In genomic region chr4:74095482-74095881, GRCh38 we compare ENCODE assay signal across 24 cellular contexts. TPM values are rescaled to one million over a fixed set of nuclear protein-coding genes. Genes with fewer than 3 reads are reported as not detected.
DNase-seq lines count a peak whose midpoint lies in the region; ATAC-seq, FAIRE-seq and TF ChIP-seq lines count a peak whose summit lies in the region.
"Had no signal": no experiment of that assay in that cellular context is flagged by ENCODE, and none has a peak within 500 bp of the region (broad histone marks: within the 10 kb centered on the region; RNA-seq: fewer than 3 reads in every experiment).

No MANE protein-coding gene starts in this region.

- H3K9ac ChIP-seq in endothelial cell of umbilical vein (replicated peaks; ENCODE audit: extremely low read depth, insufficient read depth, low read length): no peak overlapping the region
- H3K9ac ChIP-seq: BLaER1, GM23248 had no signal

- H3K27ac Mint-ChIP-seq in MCF 10A (ENCODE audit: low read depth, unreplicated experiment): peak overlapping the region; percentile 71
- no peak overlapping the region for H3K27ac Mint-ChIP-seq in stimulated activated naive B cell treated with anti-CD40 and anti-IgM and Interleukin-4, amounts not matched to agents 10 μg/mL and 1 μg/mL and 100 μg/mL, for 72 hours
- H3K27ac Mint-ChIP-seq: CD4-positive, CD25-positive, alpha-beta regulatory T cell had no signal

- H2AFZ ChIP-seq in endothelial cell of umbilical vein (ENCODE audit: low read depth, low read length): no peak overlapping the region
- H2AFZ ChIP-seq: GM23248 had no signal

- DNase-seq in MCF 10A (ENCODE audit: unreplicated experiment) (peak; percentile 1), breast epithelium (ENCODE audit: low spot score in 2 of 2) (no peak), endothelial cell of umbilical vein (ENCODE audit: low read depth, low spot score) (peak; percentile 25), right lobe of liver (no peak), transverse colon (no peak), HuH-7.5 (ENCODE audit: low spot score) (no peak)
- DNase-seq in stimulated activated naive B cell treated with anti-CD40 and anti-IgM and Interleukin-4, amounts not matched to agents 10 μg/mL and 1 μg/mL and 100 μg/mL, for 72 hours: no peak
- DNase-seq: CD4-positive, CD25-positive, alpha-beta regulatory T cell; GM23248; H7; NCI-H1048; NCI-H1417; NCI-H1694; NCI-H2029 treated with DMSO at 0.1 percent for 48 hours; NCI-H446 treated with DMSO at 0.1 percent for 48 hours; NCI-H69; Peyer's patch; SIG-M5 had no signal

- no peak overlapping the region for H3K4me3 ChIP-seq in breast epithelium
- H3K4me3 ChIP-seq in endothelial cell of umbilical vein (replicated peaks in 1 of 3; ENCODE audit: insufficient read depth in 1 of 3, low read depth in 1 of 3, low read length in 3 of 3): no peak overlapping the region
- H3K4me3 ChIP-seq in right lobe of liver: no peak overlapping the region
- no peak overlapping the region for H3K4me3 ChIP-seq in transverse colon
- H3K4me3 ChIP-seq: BLaER1, GM23248, Peyer's patch, SK-N-MC had no signal

- ATAC-seq in right lobe of liver (no peak), HG02938 (IDR thresholded peaks at IDR 0.05; ENCODE audit: unreplicated experiment) (no peak)
- ATAC-seq in stimulated activated naive B cell treated with anti-CD40 and anti-IgM and Interleukin-4, amounts not matched to agents 10 μg/mL and 1 μg/mL and 100 μg/mL, for 72 hours (replicated peaks): no peak

- H3K4me3 Mint-ChIP-seq in MCF 10A (ENCODE audit: unreplicated experiment): no peak overlapping the region
- no peak overlapping the region for H3K4me3 Mint-ChIP-seq in stimulated activated naive B cell treated with anti-CD40 and anti-IgM and Interleukin-4, amounts not matched to agents 10 μg/mL and 1 μg/mL and 100 μg/mL, for 72 hours
- H3K4me3 Mint-ChIP-seq: CD4-positive, CD25-positive, alpha-beta regulatory T cell had no signal

- in situ Hi-C loops in transverse colon (cut with MboI; ENCODE audit: low pct_ligation_motif_present in 1 of 4, low pct_unique_long_range_greater_than_20kb in 1 of 4, low sequenced_read_pairs in 3 of 4): no loop called here

- no peaks in the 10 kb centered on the region for H3K9me1 ChIP-seq in endothelial cell of umbilical vein (replicated peaks; ENCODE audit: control insufficient read depth, extremely low read depth, insufficient read depth, low read length)

- POLR2A ChIA-PET in MCF 10A (lab: Yijun Ruan, JAX) (interaction anchor here (1.0 to 10.5 kb wide), 2 partner anchors 18 to 58 kb away, joined by 3 to 521 read pairs; no protein-coding TSS in a partner anchor), endothelial cell of umbilical vein (lab: Charles Lee) (interaction anchor here (1.0 kb wide), 1 partner anchor 62 kb away, joined by 4 read pairs; the partner anchor contains the start of gene MTHFD2L)

- peaks cover 38% of the 10 kb centered on the region for H3K36me3 Mint-ChIP-seq in MCF 10A (ENCODE audit: insufficient read depth, unreplicated experiment)
- no peaks in the 10 kb centered on the region for H3K36me3 Mint-ChIP-seq in stimulated activated naive B cell treated with anti-CD40 and anti-IgM and Interleukin-4, amounts not matched to agents 10 μg/mL and 1 μg/mL and 100 μg/mL, for 72 hours
- H3K36me3 Mint-ChIP-seq: CD4-positive, CD25-positive, alpha-beta regulatory T cell had no signal

- dilution Hi-C loops in endothelial cell of umbilical vein (cut with MboI; ENCODE audit: extremely low pct_ligation_motif_present, low sequenced_read_pairs): no loop called here

- H3K27me3 ChIP-seq in breast epithelium: no peaks in the 10 kb centered on the region
- H3K27me3 ChIP-seq in endothelial cell of umbilical vein (ENCODE audit: control insufficient read depth in 2 of 2, insufficient read depth in 2 of 2, low read length in 2 of 2): no peaks in the 10 kb centered on the region
- H3K27me3 ChIP-seq in right lobe of liver: no peaks in the 10 kb centered on the region
- H3K27me3 ChIP-seq in transverse colon: no peaks in the 10 kb centered on the region
- H3K27me3 ChIP-seq: BLaER1, Peyer's patch had no signal

- H3K9me3 Mint-ChIP-seq in MCF 10A (ENCODE audit: unreplicated experiment): no peaks in the 10 kb centered on the region
- no peaks in the 10 kb centered on the region for H3K9me3 Mint-ChIP-seq in stimulated activated naive B cell treated with anti-CD40 and anti-IgM and Interleukin-4, amounts not matched to agents 10 μg/mL and 1 μg/mL and 100 μg/mL, for 72 hours

- CTCF ChIA-PET in MCF 10A (lab: Yijun Ruan, JAX) (interaction anchor here (1.0 kb wide), 1 partner anchor 38 kb away, joined by 3 read pairs; no protein-coding TSS in a partner anchor), endothelial cell of umbilical vein (lab: Charles Lee) (interaction anchor here (0.7 to 1.3 kb wide), 2 partner anchors 39 to 57 kb away, joined by 3 to 4 read pairs; partner anchors contain the start of gene CXCL3)

- no peaks in the 10 kb centered on the region for H3K79me2 ChIP-seq in endothelial cell of umbilical vein (ENCODE audit: control insufficient read depth, insufficient read depth, low read length)

- H4K20me1 ChIP-seq in endothelial cell of umbilical vein (replicated peaks; ENCODE audit: control insufficient read depth, extremely low read depth, insufficient read depth, low read length): no peaks in the 10 kb centered on the region
- H4K20me1 ChIP-seq: BLaER1 had no signal

- TF ChIP-seq CTCF in MCF 10A (IDR thresholded peaks at IDR 0.05; ENCODE audit: unreplicated experiment): no peak
- no peak for TF ChIP-seq CTCF in breast epithelium (IDR thresholded peaks at IDR 0.05)
- no peak for TF ChIP-seq CTCF in endothelial cell of umbilical vein (IDR thresholded peaks at IDR 0.05; ENCODE audit: extremely low read depth in 1 of 2, insufficient read depth in 1 of 2, low read depth in 1 of 2, low read length in 2 of 2)
- no peak for TF ChIP-seq CTCF in right lobe of liver (IDR thresholded peaks at IDR 0.05)
- no peak for TF ChIP-seq CTCF in transverse colon (IDR thresholded peaks at IDR 0.05)

- 38% methylated on average over 1 of the region's 1 CpG for WGBS in right lobe of liver (ENCODE audit: insufficient coverage, low coverage, low lambda C conversion rate, missing lambda C conversion rate)
- 77% methylated on average over 1 of the region's 1 CpG; no CpG with 5 or more reads in 1 of the 2 donors for WGBS in transverse colon (ENCODE audit: low coverage in 1 of 2), 2 donors

- H3K4me1 ChIP-seq in breast epithelium (peaks cover 0 to 3% of the 10 kb centered on the region in 2 donors), endothelial cell of umbilical vein (ENCODE audit: control insufficient read depth, extremely low read depth, insufficient read depth, low read length) (peaks cover 41% of the 10 kb centered on the region), right lobe of liver (peaks cover 0 to 12% (median 3%) of the 10 kb centered on the region in 4 donors), transverse colon (peaks cover 0 to 63% (median 29%) of the 10 kb centered on the region in 4 donors)

- peaks cover 31% of the 10 kb centered on the region for H3K4me1 Mint-ChIP-seq in MCF 10A (ENCODE audit: insufficient read depth, unreplicated experiment)
- H3K4me1 Mint-ChIP-seq in stimulated activated naive B cell treated with anti-CD40 and anti-IgM and Interleukin-4, amounts not matched to agents 10 μg/mL and 1 μg/mL and 100 μg/mL, for 72 hours: peaks cover 14 to 15% of the 10 kb centered on the region in 2 donors

- no peak for TF ChIP-seq POLR2A in breast epithelium (IDR thresholded peaks at IDR 0.05)
- TF ChIP-seq POLR2A in endothelial cell of umbilical vein (IDR thresholded peaks at IDR 0.05; ENCODE audit: low read depth, low read length): no peak
- no peak for TF ChIP-seq POLR2A in right lobe of liver (IDR thresholded peaks at IDR 0.05)
- TF ChIP-seq POLR2A in transverse colon (IDR thresholded peaks at IDR 0.05): no peak

- intact Hi-C loops in MCF 10A (cut with micrococcal nuclease): no loop called here
- intact Hi-C loops in breast epithelium (cut with DNase I; ENCODE audit: low total_unique reads): no loop called here
- intact Hi-C loops in endothelial cell of umbilical vein (cut with micrococcal nuclease): loop anchor here (10.0 kb wide), 1 partner anchor 231 kb away; the partner anchor contains the start of gene CXCL1
- intact Hi-C loops in right lobe of liver (cut with DNase I): no loop called here
- intact Hi-C loops in transverse colon (cut with DNase I; ENCODE audit: low total_unique reads): no loop called here

- TF ChIP-seq EP300 in transverse colon (IDR thresholded peaks at IDR 0.05; ENCODE audit: low read depth): no peak

- no peak overlapping the region for H3K4me2 ChIP-seq in endothelial cell of umbilical vein (ENCODE audit: insufficient read depth, low read length)
- H3K4me2 ChIP-seq: BLaER1 had no signal

- no peaks in the 10 kb centered on the region for H3K27me3 Mint-ChIP-seq in MCF 10A (ENCODE audit: insufficient read depth, unreplicated experiment)
- H3K27me3 Mint-ChIP-seq in stimulated activated naive B cell treated with anti-CD40 and anti-IgM and Interleukin-4, amounts not matched to agents 10 μg/mL and 1 μg/mL and 100 μg/mL, for 72 hours: peaks cover 38 to 42% of the 10 kb centered on the region in 2 donors

- H3K36me3 ChIP-seq in breast epithelium: no peaks in the 10 kb centered on the region
- H3K36me3 ChIP-seq in endothelial cell of umbilical vein (ENCODE audit: control insufficient read depth in 2 of 2, extremely low read depth in 1 of 2, insufficient read depth in 2 of 2, low read length in 2 of 2): no peaks in the 10 kb centered on the region
- no peaks in the 10 kb centered on the region for H3K36me3 ChIP-seq in right lobe of liver
- no peaks in the 10 kb centered on the region for H3K36me3 ChIP-seq in transverse colon
- H3K36me3 ChIP-seq: BLaER1, Peyer's patch had no signal

- BruUV-seq in MCF 10A (replicated peaks; lab: Mats Ljungman, UMichigan): no TSS peak
- BruUV-seq in endothelial cell of umbilical vein (replicated peaks; lab: Mats Ljungman, UMichigan): no TSS peak

- no peak overlapping the region for H3K27ac ChIP-seq in breast epithelium
- H3K27ac ChIP-seq in endothelial cell of umbilical vein (ENCODE audit: insufficient read depth, low read depth, low read length): no peak overlapping the region
- H3K27ac ChIP-seq in right lobe of liver: peak overlapping the region; percentile 36 to 99 (median 44)
- peak overlapping the region; percentile 54 to 78 (median 60) for H3K27ac ChIP-seq in transverse colon
- H3K27ac ChIP-seq: 22Rv1, BLaER1, GM23248, Peyer's patch, SK-N-MC had no signal

- peak; percentile 46 for FAIRE-seq in endothelial cell of umbilical vein (lab: Jason Lieb, UNC)
- FAIRE-seq: D721Med had no signal

- H3K9me3 ChIP-seq in breast epithelium (no peaks in the 10 kb centered on the region), endothelial cell of umbilical vein (replicated peaks; ENCODE audit: control insufficient read depth, insufficient read depth, low read length) (no peaks in the 10 kb centered on the region), right lobe of liver (no peaks in the 10 kb centered on the region), transverse colon (no peaks in the 10 kb centered on the region)
- H3K9me3 ChIP-seq: Peyer's patch had no signal

RNA-seq across cellular contexts. Expression of gene CXCL2, which starts 3.5 kb away (rescaled TPM):
- total RNA-seq in MCF 10A (2022) (62.3 and 76.2 TPM in 2 replicates), breast epithelium (10 to 100 TPM; 12.2 to 51.8 (median 16.1) TPM), endothelial cell of umbilical vein (6.2 and 8.6 TPM in 2 replicates), right lobe of liver (100 to 1,000 TPM in 5 of 6 experiments, 10 to 100 TPM in 1; 34.8 to 333 (median 143) TPM), transverse colon (10 to 100 TPM in 3 of 4 donors, under 1 TPM in 1; 0.80 to 32.9 (median 17.8) TPM)
- 15.1 and 15.9 TPM in 2 replicates for polyA plus RNA-seq in endothelial cell of umbilical vein
- 15.3 and 24.9 TPM in 2 replicates for polyA plus RNA-seq in endothelial cell of umbilical vein (2011; cell fraction: cytosol; rRNA removed)
- 72.1 and 85.7 TPM in 2 replicates for polyA plus RNA-seq in endothelial cell of umbilical vein (2011; cell fraction: nucleus; rRNA removed)
- 8.9 and 11.1 TPM in 2 replicates for polyA plus RNA-seq in endothelial cell of umbilical vein (2012)
- 4.0 and 4.9 TPM in 2 replicates for polyA minus RNA-seq in endothelial cell of umbilical vein
- polyA minus RNA-seq in endothelial cell of umbilical vein (2011; cell fraction: cytosol; rRNA and poly(A)+ RNA removed): 68.0 TPM
- polyA minus RNA-seq in endothelial cell of umbilical vein (2011; cell fraction: nucleus; rRNA and poly(A)+ RNA removed): 36.4 and 70.3 TPM in 2 replicates
- total RNA-seq: H7, HT1080 had no signal
- polyA plus RNA-seq: CD4-positive, CD25-positive, alpha-beta regulatory T cell had no signal

RNA-seq across cellular contexts. Expression of gene CXCL3, which starts 57.0 kb away (rescaled TPM):
- total RNA-seq in MCF 10A (2022) (9.2 and 9.8 TPM in 2 replicates), breast epithelium (1 to 10 TPM in 2 of 3 donors, under 1 TPM in 1; 0.64 to 5.6 (median 1.3) TPM), endothelial cell of umbilical vein (1.3 and 1.4 TPM in 2 replicates), right lobe of liver (1 to 10 TPM in 1 of 6 experiments, under 1 TPM in 3, not detected in 2; 0.25 to 2.0 (median 0.62) TPM), transverse colon (1 to 10 TPM; 1.8 to 5.2 (median 5.1) TPM)
- 1.1 TPM in 2 replicates for polyA plus RNA-seq in endothelial cell of umbilical vein
- 1.5 and 2.7 TPM in 2 replicates for polyA plus RNA-seq in endothelial cell of umbilical vein (2011; cell fraction: cytosol; rRNA removed)
- polyA plus RNA-seq in endothelial cell of umbilical vein (2011; cell fraction: nucleus; rRNA removed): 4.0 and 4.1 TPM in 2 replicates
- polyA plus RNA-seq in endothelial cell of umbilical vein (2012): 1.6 and 2.1 TPM in 2 replicates
- polyA minus RNA-seq in endothelial cell of umbilical vein: not detected in 2 replicates
- 8.4 TPM for polyA minus RNA-seq in endothelial cell of umbilical vein (2011; cell fraction: cytosol; rRNA and poly(A)+ RNA removed)
- 2.0 and 2.7 TPM in 2 replicates for polyA minus RNA-seq in endothelial cell of umbilical vein (2011; cell fraction: nucleus; rRNA and poly(A)+ RNA removed)
- total RNA-seq: CD4-positive, CD25-positive, alpha-beta regulatory T cell; GM23248 had no signal
- polyA plus RNA-seq: CD4-positive, CD25-positive, alpha-beta regulatory T cell had no signal

Comparison
In these comparisons a context has a peak if more than half of its experiments do, and no peak if none do; other contexts are left out.
1. DNase-seq: peak in MCF 10A (single experiment) and endothelial cell of umbilical vein (single experiment); none in breast epithelium (0 of 2), right lobe of liver (0 of 3), transverse colon (single experiment), HuH-7.5 (single experiment) and stimulated activated naive B cell treated with anti-CD40 and anti-IgM and Interleukin-4, amounts not matched to agents 10 μg/mL and 1 μg/mL and 100 μg/mL, for 72 hours (single experiment).
2. H3K27ac ChIP-seq: peak in right lobe of liver (3 of 3) and transverse colon (4 of 4); none in breast epithelium (0 of 2) and endothelial cell of umbilical vein (single experiment).